35 cellular contexts compared by ENCODE assay signal in genomic region chr17:57043276-57043675, GRCh38.
"Had no signal": no experiment of that assay in that cellular context is flagged by ENCODE, and none has a peak within 500 bp of the region (broad histone marks: within the 10 kb centered on the region; RNA-seq: fewer than 3 reads in every experiment).

No MANE protein-coding gene starts in this region.

- H3K4me3 Mint-ChIP-seq: activated B cell treated with CpG ODN at 0.5 μM for 24 hours; activated CD4-positive, alpha-beta memory T cell treated with anti-CD3 and anti-CD28 coated beads for 36 hours; activated CD4-positive, alpha-beta T cell treated with anti-CD3 and anti-CD28 coated beads, Interleukin-2, amount 10 ng/mL, durations not matched to agents 24 days and 14 days; activated CD8-positive, alpha-beta T cell treated with anti-CD3 and anti-CD28 coated beads for 36 hours; activated naive CD4-positive, alpha-beta T cell treated with anti-CD3 and anti-CD28 coated beads for 36 hours; activated naive CD8-positive, alpha-beta T cell treated with anti-CD3 and anti-CD28 coated beads for 36 hours; activated T-cell treated with anti-CD3 and anti-CD28 coated beads, Interleukin-2, amount 50 U/mL, for 4 hours; activated T-cell treated with anti-CD3 and anti-CD28 coated beads, Interleukin-2, amount 50 U/mL, for 72 hours; activated T-helper 1 cell treated with anti-CD3 and anti-CD28 coated beads, Interleukin-12 subunit alpha, Interleukin-12 subunit beta, Interleukin-2, Interleukin-4 antibody, amounts not matched to agents 30 ng/mL and 10 ng/mL and 1 ng/mL, durations not matched to agents 14 hours and 24 hours and 36 hours; activated T-helper 17 cell treated with anti-CD3 and anti-CD28 coated beads, Interleukin-2, amount 50 U/mL, for 72 hours; brain; T-helper 1 cell treated with Interleukin-12 subunit alpha and Interleukin-12 subunit beta and Interleukin-4 antibody, amounts not matched to agents 30 μg/mL and 1 μg/mL, for 36 hours; T-helper 2 cell treated with Interferon-gamma antibody and Interleukin-4, amounts not matched to agents 5 μg/mL and 100 μg/mL, for 36 hours had no signal

- H3K4me1 Mint-ChIP-seq: brain had no signal

- H3K4me3 ChIP-seq: adrenal gland had no signal

- H3K27ac ChIP-seq: adrenal gland, VCaP had no signal

- H3K9me3 ChIP-seq: adrenal gland had no signal

- H3K36me3 Mint-ChIP-seq: activated CD4-positive, alpha-beta memory T cell treated with anti-CD3 and anti-CD28 coated beads for 36 hours; activated naive CD8-positive, alpha-beta T cell treated with anti-CD3 and anti-CD28 coated beads for 36 hours; brain had no signal

- H3K36me3 ChIP-seq: adrenal gland had no signal

- FAIRE-seq: astrocyte, TTC549 had no signal

- H3K9me3 Mint-ChIP-seq: activated B cell treated with CpG ODN at 0.5 μM for 24 hours; activated CD4-positive, alpha-beta memory T cell treated with anti-CD3 and anti-CD28 coated beads for 36 hours; activated CD4-positive, alpha-beta T cell treated with anti-CD3 and anti-CD28 coated beads, Interleukin-2, amount 10 ng/mL, durations not matched to agents 24 days and 14 days; activated CD8-positive, alpha-beta T cell treated with anti-CD3 and anti-CD28 coated beads for 36 hours; activated naive CD4-positive, alpha-beta T cell treated with anti-CD3 and anti-CD28 coated beads for 36 hours; activated naive CD4-positive, alpha-beta T cell treated with anti-CD3 and anti-CD28 coated beads, Interleukin-2, amount 50 U/mL, for 72 hours; activated naive CD8-positive, alpha-beta T cell treated with anti-CD3 and anti-CD28 coated beads for 36 hours; activated T-cell treated with anti-CD3 and anti-CD28 coated beads, Interleukin-2, amount 50 U/mL, for 4 hours; activated T-cell treated with anti-CD3 and anti-CD28 coated beads, Interleukin-2, amount 50 U/mL, for 72 hours; activated T-helper 1 cell treated with anti-CD3 and anti-CD28 coated beads, Interleukin-12 subunit alpha, Interleukin-12 subunit beta, Interleukin-2, Interleukin-4 antibody, amounts not matched to agents 30 ng/mL and 10 ng/mL and 1 ng/mL, durations not matched to agents 14 hours and 24 hours and 36 hours; activated T-helper 17 cell treated with anti-CD3 and anti-CD28 coated beads, Interleukin-2, amount 50 U/mL, for 72 hours; T-helper 1 cell treated with Interleukin-12 subunit alpha and Interleukin-12 subunit beta and Interleukin-4 antibody, amounts not matched to agents 30 μg/mL and 1 μg/mL, for 36 hours; T-helper 2 cell treated with Interferon-gamma antibody and Interleukin-4, amounts not matched to agents 5 μg/mL and 100 μg/mL, for 36 hours had no signal

- DNase-seq: activated B cell treated with CpG ODN at 0.5 μM for 24 hours; activated CD4-positive, alpha-beta memory T cell treated with anti-CD3 and anti-CD28 coated beads for 36 hours; activated CD4-positive, alpha-beta T cell treated with anti-CD3 and anti-CD28 coated beads for 4 hours; activated CD4-positive, alpha-beta T cell treated with anti-CD3 and anti-CD28 coated beads, Interleukin-2, amount 10 ng/mL, durations not matched to agents 24 days and 14 days; activated CD4-positive, alpha-beta T cell treated with anti-CD3 and anti-CD28 coated beads, Interleukin-2, amount 50 U/mL, for 1 hour; activated CD4-positive, alpha-beta T cell treated with anti-CD3 and anti-CD28 coated beads, Interleukin-2, amount 50 U/mL, for 4 hours; activated CD4-positive, CD25-positive, alpha-beta regulatory T cell treated with anti-CD3 and anti-CD28 coated beads, Interleukin-2, amount 50 U/mL, for 72 hours; activated CD8-positive, alpha-beta memory T cell treated with anti-CD3 and anti-CD28 coated beads, Interleukin-2, amount 50 U/mL, for 4 hours; activated CD8-positive, alpha-beta T cell treated with anti-CD3 and anti-CD28 coated beads for 36 hours; activated effector memory CD4-positive, alpha-beta T cell treated with anti-CD3 and anti-CD28 coated beads, Interleukin-2, amount 50 U/mL, for 16 hours; activated gamma-delta T cell treated with Interleukin-2 at 50 U/mL for 16 hours; activated naive CD4-positive, alpha-beta T cell; activated naive CD4-positive, alpha-beta T cell treated with anti-CD3 and anti-CD28 coated beads for 36 hours; activated naive CD4-positive, alpha-beta T cell treated with anti-CD3 and anti-CD28 coated beads, Interleukin-2, amount 50 U/mL, for 16 hours; activated naive CD8-positive, alpha-beta T cell treated with anti-CD3 and anti-CD28 coated beads for 36 hours; activated T-cell treated with anti-CD3 and anti-CD28 coated beads for 4 hours; activated T-cell treated with anti-CD3 and anti-CD28 coated beads, Interleukin-2, amount 50 U/mL, for 1 hour; activated T-cell treated with anti-CD3 and anti-CD28 coated beads, Interleukin-2, amount 50 U/mL, for 4 hours; activated T-cell treated with anti-CD3 and anti-CD28 coated beads, Interleukin-2, amount 50 U/mL, for 72 hours; amniotic stem cell; aorta; central memory CD4-positive, alpha-beta T cell; T-helper 1 cell; T-helper 2 cell; T-helper 9 cell had no signal

- H3K27ac Mint-ChIP-seq: activated B cell treated with CpG ODN at 0.5 μM for 24 hours; activated CD4-positive, alpha-beta memory T cell treated with anti-CD3 and anti-CD28 coated beads for 36 hours; activated CD4-positive, alpha-beta T cell treated with anti-CD3 and anti-CD28 coated beads, Interleukin-2, amount 10 ng/mL, durations not matched to agents 24 days and 14 days; activated CD8-positive, alpha-beta T cell treated with anti-CD3 and anti-CD28 coated beads for 36 hours; activated naive CD4-positive, alpha-beta T cell treated with anti-CD3 and anti-CD28 coated beads for 36 hours; activated naive CD4-positive, alpha-beta T cell treated with anti-CD3 and anti-CD28 coated beads, Interleukin-2, amount 50 U/mL, for 72 hours; activated naive CD8-positive, alpha-beta T cell treated with anti-CD3 and anti-CD28 coated beads for 36 hours; activated T-cell treated with anti-CD3 and anti-CD28 coated beads, Interleukin-2, amount 50 U/mL, for 72 hours; activated T-helper 1 cell treated with anti-CD3 and anti-CD28 coated beads, Interleukin-12 subunit alpha, Interleukin-12 subunit beta, Interleukin-2, Interleukin-4 antibody, amounts not matched to agents 30 ng/mL and 10 ng/mL and 1 ng/mL, durations not matched to agents 14 hours and 24 hours and 36 hours; activated T-helper 17 cell treated with anti-CD3 and anti-CD28 coated beads, Interleukin-2, amount 50 U/mL, for 72 hours; brain; T-helper 1 cell treated with Interleukin-12 subunit alpha and Interleukin-12 subunit beta and Interleukin-4 antibody, amounts not matched to agents 30 μg/mL and 1 μg/mL, for 36 hours; T-helper 2 cell treated with Interferon-gamma antibody and Interleukin-4, amounts not matched to agents 5 μg/mL and 100 μg/mL, for 36 hours had no signal

- ATAC-seq: activated CD8-positive, alpha-beta T cell treated with anti-CD3 and anti-CD28 coated beads for 36 hours; activated naive CD4-positive, alpha-beta T cell treated with anti-CD3 and anti-CD28 coated beads, Interleukin-2, amount 50 U/mL, for 72 hours; activated T-cell treated with anti-CD3 and anti-CD28 coated beads, Interleukin-2, amount 50 U/mL, for 4 hours; activated T-cell treated with anti-CD3 and anti-CD28 coated beads, Interleukin-2, amount 50 U/mL, for 72 hours; activated T-helper 17 cell treated with anti-CD3 and anti-CD28 coated beads, Interleukin-2, amount 50 U/mL, for 72 hours had no signal
